ENCODE assay signal across 1 cellular context in the genomic region with DNA sequence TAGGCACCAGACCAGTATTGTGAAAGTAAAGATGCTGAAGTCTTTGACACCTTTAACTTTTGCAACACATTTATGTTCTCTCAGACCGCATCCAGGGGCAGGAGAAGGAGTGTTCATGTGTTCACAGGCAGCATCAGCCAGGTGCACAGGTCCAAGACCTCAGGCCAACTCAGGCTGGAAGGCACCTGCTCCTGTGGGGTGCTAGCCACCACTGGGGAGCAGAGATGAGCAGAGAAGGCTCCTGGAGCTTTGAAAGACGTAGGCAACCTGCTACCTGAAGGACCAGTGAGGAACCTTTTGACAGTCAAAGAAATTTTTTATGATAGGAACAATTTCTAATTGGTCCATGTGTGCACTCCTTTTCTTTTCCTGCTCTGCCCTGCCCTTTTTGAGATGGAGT.
TF ChIP-seq lines count a peak whose summit lies in the region.

No MANE protein-coding gene starts in this region.

TF ChIP-seq in H1, 55 proteins besides CTCF, POLR2A, EP300 and RAD21 (continued from another document):
- TF ChIP-seq, protein P1, sequence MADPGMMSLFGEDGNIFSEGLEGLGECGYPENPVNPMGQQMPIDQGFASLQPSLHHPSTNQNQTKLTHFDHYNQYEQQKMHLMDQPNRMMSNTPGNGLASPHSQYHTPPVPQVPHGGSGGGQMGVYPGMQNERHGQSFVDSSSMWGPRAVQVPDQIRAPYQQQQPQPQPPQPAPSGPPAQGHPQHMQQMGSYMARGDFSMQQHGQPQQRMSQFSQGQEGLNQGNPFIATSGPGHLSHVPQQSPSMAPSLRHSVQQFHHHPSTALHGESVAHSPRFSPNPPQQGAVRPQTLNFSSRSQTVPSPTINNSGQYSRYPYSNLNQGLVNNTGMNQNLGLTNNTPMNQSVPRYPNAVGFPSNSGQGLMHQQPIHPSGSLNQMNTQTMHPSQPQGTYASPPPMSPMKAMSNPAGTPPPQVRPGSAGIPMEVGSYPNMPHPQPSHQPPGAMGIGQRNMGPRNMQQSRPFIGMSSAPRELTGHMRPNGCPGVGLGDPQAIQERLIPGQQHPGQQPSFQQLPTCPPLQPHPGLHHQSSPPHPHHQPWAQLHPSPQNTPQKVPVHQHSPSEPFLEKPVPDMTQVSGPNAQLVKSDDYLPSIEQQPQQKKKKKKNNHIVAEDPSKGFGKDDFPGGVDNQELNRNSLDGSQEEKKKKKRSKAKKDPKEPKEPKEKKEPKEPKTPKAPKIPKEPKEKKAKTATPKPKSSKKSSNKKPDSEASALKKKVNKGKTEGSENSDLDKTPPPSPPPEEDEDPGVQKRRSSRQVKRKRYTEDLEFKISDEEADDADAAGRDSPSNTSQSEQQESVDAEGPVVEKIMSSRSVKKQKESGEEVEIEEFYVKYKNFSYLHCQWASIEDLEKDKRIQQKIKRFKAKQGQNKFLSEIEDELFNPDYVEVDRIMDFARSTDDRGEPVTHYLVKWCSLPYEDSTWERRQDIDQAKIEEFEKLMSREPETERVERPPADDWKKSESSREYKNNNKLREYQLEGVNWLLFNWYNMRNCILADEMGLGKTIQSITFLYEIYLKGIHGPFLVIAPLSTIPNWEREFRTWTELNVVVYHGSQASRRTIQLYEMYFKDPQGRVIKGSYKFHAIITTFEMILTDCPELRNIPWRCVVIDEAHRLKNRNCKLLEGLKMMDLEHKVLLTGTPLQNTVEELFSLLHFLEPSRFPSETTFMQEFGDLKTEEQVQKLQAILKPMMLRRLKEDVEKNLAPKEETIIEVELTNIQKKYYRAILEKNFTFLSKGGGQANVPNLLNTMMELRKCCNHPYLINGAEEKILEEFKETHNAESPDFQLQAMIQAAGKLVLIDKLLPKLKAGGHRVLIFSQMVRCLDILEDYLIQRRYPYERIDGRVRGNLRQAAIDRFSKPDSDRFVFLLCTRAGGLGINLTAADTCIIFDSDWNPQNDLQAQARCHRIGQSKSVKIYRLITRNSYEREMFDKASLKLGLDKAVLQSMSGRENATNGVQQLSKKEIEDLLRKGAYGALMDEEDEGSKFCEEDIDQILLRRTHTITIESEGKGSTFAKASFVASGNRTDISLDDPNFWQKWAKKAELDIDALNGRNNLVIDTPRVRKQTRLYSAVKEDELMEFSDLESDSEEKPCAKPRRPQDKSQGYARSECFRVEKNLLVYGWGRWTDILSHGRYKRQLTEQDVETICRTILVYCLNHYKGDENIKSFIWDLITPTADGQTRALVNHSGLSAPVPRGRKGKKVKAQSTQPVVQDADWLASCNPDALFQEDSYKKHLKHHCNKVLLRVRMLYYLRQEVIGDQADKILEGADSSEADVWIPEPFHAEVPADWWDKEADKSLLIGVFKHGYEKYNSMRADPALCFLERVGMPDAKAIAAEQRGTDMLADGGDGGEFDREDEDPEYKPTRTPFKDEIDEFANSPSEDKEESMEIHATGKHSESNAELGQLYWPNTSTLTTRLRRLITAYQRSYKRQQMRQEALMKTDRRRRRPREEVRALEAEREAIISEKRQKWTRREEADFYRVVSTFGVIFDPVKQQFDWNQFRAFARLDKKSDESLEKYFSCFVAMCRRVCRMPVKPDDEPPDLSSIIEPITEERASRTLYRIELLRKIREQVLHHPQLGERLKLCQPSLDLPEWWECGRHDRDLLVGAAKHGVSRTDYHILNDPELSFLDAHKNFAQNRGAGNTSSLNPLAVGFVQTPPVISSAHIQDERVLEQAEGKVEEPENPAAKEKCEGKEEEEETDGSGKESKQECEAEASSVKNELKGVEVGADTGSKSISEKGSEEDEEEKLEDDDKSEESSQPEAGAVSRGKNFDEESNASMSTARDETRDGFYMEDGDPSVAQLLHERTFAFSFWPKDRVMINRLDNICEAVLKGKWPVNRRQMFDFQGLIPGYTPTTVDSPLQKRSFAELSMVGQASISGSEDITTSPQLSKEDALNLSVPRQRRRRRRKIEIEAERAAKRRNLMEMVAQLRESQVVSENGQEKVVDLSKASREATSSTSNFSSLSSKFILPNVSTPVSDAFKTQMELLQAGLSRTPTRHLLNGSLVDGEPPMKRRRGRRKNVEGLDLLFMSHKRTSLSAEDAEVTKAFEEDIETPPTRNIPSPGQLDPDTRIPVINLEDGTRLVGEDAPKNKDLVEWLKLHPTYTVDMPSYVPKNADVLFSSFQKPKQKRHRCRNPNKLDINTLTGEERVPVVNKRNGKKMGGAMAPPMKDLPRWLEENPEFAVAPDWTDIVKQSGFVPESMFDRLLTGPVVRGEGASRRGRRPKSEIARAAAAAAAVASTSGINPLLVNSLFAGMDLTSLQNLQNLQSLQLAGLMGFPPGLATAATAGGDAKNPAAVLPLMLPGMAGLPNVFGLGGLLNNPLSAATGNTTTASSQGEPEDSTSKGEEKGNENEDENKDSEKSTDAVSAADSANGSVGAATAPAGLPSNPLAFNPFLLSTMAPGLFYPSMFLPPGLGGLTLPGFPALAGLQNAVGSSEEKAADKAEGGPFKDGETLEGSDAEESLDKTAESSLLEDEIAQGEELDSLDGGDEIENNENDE (IDR thresholded peaks at IDR 0.05; ENCODE audit: insufficient replicate concordance, low read length) = no peak
- TF ChIP-seq, protein P2, sequence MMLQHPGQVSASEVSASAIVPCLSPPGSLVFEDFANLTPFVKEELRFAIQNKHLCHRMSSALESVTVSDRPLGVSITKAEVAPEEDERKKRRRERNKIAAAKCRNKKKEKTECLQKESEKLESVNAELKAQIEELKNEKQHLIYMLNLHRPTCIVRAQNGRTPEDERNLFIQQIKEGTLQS (IDR thresholded peaks at IDR 0.05; ENCODE audit: insufficient read depth, low read depth, low read length) = no peak
- no peak for TF ChIP-seq BACH1 (IDR thresholded peaks at IDR 0.05; ENCODE audit: low read length)
- TF ChIP-seq MAFK (IDR thresholded peaks at IDR 0.05; ENCODE audit: low read depth, low read length) = no peak
- no peak for TF ChIP-seq POLR2AphosphoS5 (IDR thresholded peaks at IDR 0.05; ENCODE audit: low read depth, low read length)
